Comparison of ENCODE assay signal across 1 cellular context in the genomic region with DNA sequence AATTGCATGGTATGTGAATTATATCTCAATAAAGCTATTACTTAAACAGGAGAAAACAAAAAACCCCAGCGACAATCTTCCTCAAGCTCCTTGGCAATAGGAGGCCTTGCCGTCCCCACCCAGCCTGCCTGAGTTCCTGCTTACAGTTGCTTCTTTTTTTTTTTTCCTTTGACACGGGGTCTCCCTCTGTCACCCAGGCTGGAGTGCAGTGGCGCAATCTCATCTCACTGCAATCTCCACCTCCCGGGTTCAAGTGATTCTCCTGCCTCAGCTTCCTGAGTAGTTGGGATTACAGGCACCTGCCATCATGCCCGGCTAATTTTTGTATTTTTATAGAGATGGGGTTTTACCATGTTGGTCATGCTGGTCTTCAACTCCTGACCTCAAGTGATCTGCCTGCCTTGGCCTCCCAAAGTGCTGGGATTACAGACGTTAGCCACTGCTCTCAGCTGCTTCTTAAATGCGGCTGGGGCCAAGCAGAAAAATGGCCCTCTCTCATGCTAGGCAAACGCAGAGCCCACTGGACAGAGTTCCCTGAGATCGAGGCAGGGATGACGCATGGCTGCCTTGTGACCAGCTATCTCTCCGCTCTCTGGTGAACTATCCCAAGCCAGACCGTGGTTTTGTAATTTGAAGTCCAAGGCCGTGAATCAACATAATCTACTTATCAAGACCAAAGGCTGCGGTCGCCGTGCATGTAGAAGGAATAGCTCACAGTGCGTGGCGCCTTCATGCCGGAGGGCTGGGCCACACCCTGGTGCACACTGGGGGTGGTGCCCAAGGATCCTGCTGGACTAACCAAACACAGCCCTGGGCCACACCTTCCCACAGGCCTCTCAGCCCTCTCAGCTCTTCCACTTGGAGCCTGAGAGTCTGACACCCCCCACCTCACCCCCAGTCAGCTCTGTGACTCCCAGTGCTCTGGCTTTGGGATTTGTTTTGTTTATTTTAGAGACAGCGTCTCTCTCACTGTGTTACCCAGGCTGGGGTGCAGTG.
TF ChIP-seq lines count a peak whose summit lies in the region.

No MANE protein-coding gene starts in this region.

TF ChIP-seq in HEK293, 187 proteins besides CTCF, POLR2A, EP300 and RAD21 (continued from another document):
- TF ChIP-seq ZNF350 (tag by site-specific recombination; IDR thresholded peaks at IDR 0.05) (no peak), ZNF513 (tag by site-specific recombination; IDR thresholded peaks at IDR 0.05) (no peak), ZNF37A (tag by site-specific recombination; IDR thresholded peaks at IDR 0.05) (no peak), ZNF510 (tag by site-specific recombination; IDR thresholded peaks at IDR 0.05; ENCODE audit: insufficient replicate concordance) (no peak), YY1 (tag by site-specific recombination; IDR thresholded peaks at IDR 0.05) (no peak), REPIN1 (tag by site-specific recombination; IDR thresholded peaks at IDR 0.05; ENCODE audit: low read depth) (no peak), YY2 (tag by site-specific recombination; IDR thresholded peaks at IDR 0.05) (no peak), ZNF621 (tag by site-specific recombination; IDR thresholded peaks at IDR 0.05) (no peak), TRIM28 (IDR thresholded peaks at IDR 0.05; ENCODE audit: borderline replicate concordance, low read length) (peak; percentile 51; the same call in 1 of the 2 replicates), ZNF416 (tag by site-specific recombination; IDR thresholded peaks at IDR 0.05) (no peak), ZNF155 (tag by site-specific recombination; IDR thresholded peaks at IDR 0.05) (no peak), KLF9 (tag by site-specific recombination; IDR thresholded peaks at IDR 0.05; ENCODE audit: low read depth) (no peak), GLIS2 (tag by site-specific recombination; IDR thresholded peaks at IDR 0.05) (no peak; the same call in 1 of the 2 replicates), MZF1 (tag by site-specific recombination; IDR thresholded peaks at IDR 0.05; ENCODE audit: borderline replicate concordance) (no peak), SP2 (tag by site-specific recombination; IDR thresholded peaks at IDR 0.05) (no peak), ZNF830 (tag by site-specific recombination; IDR thresholded peaks at IDR 0.05; ENCODE audit: low read depth) (no peak), ZNF600 (tag by site-specific recombination; IDR thresholded peaks at IDR 0.05) (no peak), ZNF169 (tag by site-specific recombination; IDR thresholded peaks at IDR 0.05) (no peak), ZNF626 (tag by site-specific recombination; IDR thresholded peaks at IDR 0.05) (no peak), ZNF707 (tag by site-specific recombination; IDR thresholded peaks at IDR 0.05) (no peak), ZNF747 (tag by site-specific recombination; IDR thresholded peaks at IDR 0.05) (no peak), ZSCAN30 (tag by site-specific recombination; IDR thresholded peaks at IDR 0.05) (no peak), ZNF645 (tag by site-specific recombination; IDR thresholded peaks at IDR 0.05) (no peak), WT1 (tag by site-specific recombination; IDR thresholded peaks at IDR 0.05) (no peak), ZNF302 (tag by site-specific recombination; IDR thresholded peaks at IDR 0.05; ENCODE audit: low read depth) (no peak), OSR2 (tag by site-specific recombination; IDR thresholded peaks at IDR 0.05) (no peak), ZNF777 (tag by site-specific recombination; IDR thresholded peaks at IDR 0.05; ENCODE audit: borderline replicate concordance) (no peak), ZBTB20 (tag by site-specific recombination; IDR thresholded peaks at IDR 0.05) (peak; percentile 84), ZFHX2 (tag by site-specific recombination; conservative IDR thresholded peaks at IDR 0.05) (no peak), ZNF585B (tag by site-specific recombination; IDR thresholded peaks at IDR 0.05) (no peak), ZNF394 (tag by site-specific recombination; IDR thresholded peaks at IDR 0.05; ENCODE audit: borderline replicate concordance) (0 out of 2 replicates have a peak, but pooled peaks have one; percentile 11), PBX3 (CRISPR knock-in tag; IDR thresholded peaks at IDR 0.05) (no peak), ZBTB21 (tag by site-specific recombination; IDR thresholded peaks at IDR 0.05) (no peak), SP3 (tag by site-specific recombination; IDR thresholded peaks at IDR 0.05) (no peak), ZNF202 (tag by site-specific recombination; IDR thresholded peaks at IDR 0.05; ENCODE audit: borderline replicate concordance) (no peak), GFI1B (tag by site-specific recombination; IDR thresholded peaks at IDR 0.05) (no peak), ZNF548 (tag by site-specific recombination; IDR thresholded peaks at IDR 0.05) (no peak), INSM2 (tag by site-specific recombination; IDR thresholded peaks at IDR 0.05) (no peak), ZFP69B (tag by site-specific recombination; IDR thresholded peaks at IDR 0.05) (no peak; the same call in 1 of the 2 replicates), KLF1 (tag by site-specific recombination; IDR thresholded peaks at IDR 0.05) (peak; percentile 92), ZNF692 (tag by site-specific recombination; IDR thresholded peaks at IDR 0.05) (no peak), AEBP2 (tag by site-specific recombination; IDR thresholded peaks at IDR 0.05; ENCODE audit: borderline replicate concordance) (no peak)
- TF ChIP-seq, protein P1, sequence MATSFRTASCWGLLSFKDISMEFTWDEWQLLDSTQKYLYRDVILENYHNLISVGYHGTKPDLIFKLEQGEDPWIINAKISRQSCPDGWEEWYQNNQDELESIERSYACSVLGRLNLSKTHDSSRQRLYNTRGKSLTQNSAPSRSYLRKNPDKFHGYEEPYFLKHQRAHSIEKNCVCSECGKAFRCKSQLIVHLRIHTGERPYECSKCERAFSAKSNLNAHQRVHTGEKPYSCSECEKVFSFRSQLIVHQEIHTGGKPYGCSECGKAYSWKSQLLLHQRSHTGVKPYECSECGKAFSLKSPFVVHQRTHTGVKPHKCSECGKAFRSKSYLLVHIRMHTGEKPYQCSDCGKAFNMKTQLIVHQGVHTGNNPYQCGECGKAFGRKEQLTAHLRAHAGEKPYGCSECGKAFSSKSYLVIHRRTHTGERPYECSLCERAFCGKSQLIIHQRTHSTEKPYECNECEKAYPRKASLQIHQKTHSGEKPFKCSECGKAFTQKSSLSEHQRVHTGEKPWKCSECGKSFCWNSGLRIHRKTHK (tag by site-specific recombination; IDR thresholded peaks at IDR 0.05) = no peak
- TF ChIP-seq, protein P2, sequence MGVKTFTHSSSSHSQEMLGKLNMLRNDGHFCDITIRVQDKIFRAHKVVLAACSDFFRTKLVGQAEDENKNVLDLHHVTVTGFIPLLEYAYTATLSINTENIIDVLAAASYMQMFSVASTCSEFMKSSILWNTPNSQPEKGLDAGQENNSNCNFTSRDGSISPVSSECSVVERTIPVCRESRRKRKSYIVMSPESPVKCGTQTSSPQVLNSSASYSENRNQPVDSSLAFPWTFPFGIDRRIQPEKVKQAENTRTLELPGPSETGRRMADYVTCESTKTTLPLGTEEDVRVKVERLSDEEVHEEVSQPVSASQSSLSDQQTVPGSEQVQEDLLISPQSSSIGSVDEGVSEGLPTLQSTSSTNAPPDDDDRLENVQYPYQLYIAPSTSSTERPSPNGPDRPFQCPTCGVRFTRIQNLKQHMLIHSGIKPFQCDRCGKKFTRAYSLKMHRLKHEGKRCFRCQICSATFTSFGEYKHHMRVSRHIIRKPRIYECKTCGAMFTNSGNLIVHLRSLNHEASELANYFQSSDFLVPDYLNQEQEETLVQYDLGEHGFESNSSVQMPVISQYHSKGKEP (tag by site-specific recombination; IDR thresholded peaks at IDR 0.05) = no peak
TF ChIP-seq in HEK293: peak in this region for 15.
